ENCODE assay signal across 1 cellular context in genomic region chr16:70380205-70380918, GRCh38.
TF ChIP-seq lines count a peak whose summit lies in the region.

No MANE protein-coding gene starts in this region.

TF ChIP-seq in HepG2, 621 proteins besides CTCF, POLR2A, EP300 and RAD21 (continued from another document and continues in another):
- TF ChIP-seq ZNF318 (CRISPR knock-in tag; IDR thresholded peaks at IDR 0.05), result peak; percentile 10; the same call in 1 of the 2 replicates
- peak; percentile 27; the same call in 1 of the 2 replicates for TF ChIP-seq ZNF142 (CRISPR knock-in tag; IDR thresholded peaks at IDR 0.05)
- peak; percentile 16 for TF ChIP-seq ZSCAN25 (CRISPR knock-in tag; IDR thresholded peaks at IDR 0.05)
- peak; percentile 74; the same call in 1 of the 2 replicates for TF ChIP-seq ZNF20 (CRISPR knock-in tag; IDR thresholded peaks at IDR 0.05)
- no peak for TF ChIP-seq ZNF563 (CRISPR knock-in tag; IDR thresholded peaks at IDR 0.05)
- TF ChIP-seq ZNF710 (CRISPR knock-in tag; IDR thresholded peaks at IDR 0.05; ENCODE audit: borderline replicate concordance), result 0 out of 2 replicates have a peak, but pooled peaks have one; percentile 21
- 0 out of 2 replicates have a peak, but pooled peaks have one; percentile 22 for TF ChIP-seq UBTF (CRISPR knock-in tag; IDR thresholded peaks at IDR 0.05)
- TF ChIP-seq ZNF891 (CRISPR knock-in tag; IDR thresholded peaks at IDR 0.05), result no peak
- no peak; the same call in 1 of the 2 replicates for TF ChIP-seq CHCHD3 (CRISPR knock-in tag; IDR thresholded peaks at IDR 0.05)
- peak; percentile 58; the same call in 1 of the 2 replicates for TF ChIP-seq ZNF274 (CRISPR knock-in tag; IDR thresholded peaks at IDR 0.05)
- peak; percentile 9; the same call in 1 of the 2 replicates for TF ChIP-seq CBFB (CRISPR knock-in tag; IDR thresholded peaks at IDR 0.05)
- peak; percentile 43; the same call in 1 of the 2 replicates for TF ChIP-seq ZNF709 (CRISPR knock-in tag; IDR thresholded peaks at IDR 0.05)
- no peak for TF ChIP-seq ZBTB37 (CRISPR knock-in tag; IDR thresholded peaks at IDR 0.05)
- no peak for TF ChIP-seq ZNF121 (CRISPR knock-in tag; IDR thresholded peaks at IDR 0.05)
- peak; percentile 20; the same call in 1 of the 2 replicates for TF ChIP-seq ZNF510 (CRISPR knock-in tag; IDR thresholded peaks at IDR 0.05; ENCODE audit: low read depth)
- no peak for TF ChIP-seq NR0B2 (CRISPR knock-in tag; IDR thresholded peaks at IDR 0.05)
- peak; percentile 89 for TF ChIP-seq ZNF576 (CRISPR knock-in tag; IDR thresholded peaks at IDR 0.05)
- TF ChIP-seq AGO1 (IDR thresholded peaks at IDR 0.05; ENCODE audit: low read depth, low read length, poor library complexity, severe bottlenecking), result peak; percentile 93
- TF ChIP-seq KDM5A (IDR thresholded peaks at IDR 0.05; ENCODE audit: borderline replicate concordance, low read length), result 0 out of 2 replicates have a peak, but pooled peaks have one; percentile 10
- peak; percentile 18; the same call in 1 of the 2 replicates for TF ChIP-seq ZFP82 (CRISPR knock-in tag; IDR thresholded peaks at IDR 0.05; ENCODE audit: borderline replicate concordance)
- TF ChIP-seq TAF15 (IDR thresholded peaks at IDR 0.05; ENCODE audit: low read depth, low read length, poor library complexity, severe bottlenecking), result no peak
- TF ChIP-seq MED8 (CRISPR knock-in tag; IDR thresholded peaks at IDR 0.05; ENCODE audit: insufficient replicate concordance), result peak; percentile 64
- no peak for TF ChIP-seq CHD2 (IDR thresholded peaks at IDR 0.05; ENCODE audit: low read depth, low read length)
- TF ChIP-seq SNAPC4 (CRISPR knock-in tag; IDR thresholded peaks at IDR 0.05), result 0 out of 2 replicates have a peak, but pooled peaks have one; percentile 12
- no peak for TF ChIP-seq ZNF557 (CRISPR knock-in tag; IDR thresholded peaks at IDR 0.05)
